In genomic region chr19:27777726-27778125, GRCh38 we compare ENCODE assay signal across 20 cellular contexts.
DNase-seq lines count a peak whose midpoint lies in the region; ATAC-seq, FAIRE-seq and TF ChIP-seq lines count a peak whose summit lies in the region.
"Had no signal": no experiment of that assay in that cellular context is flagged by ENCODE, and none has a peak within 500 bp of the region (broad histone marks: within the 10 kb centered on the region; RNA-seq: fewer than 3 reads in every experiment).

No MANE protein-coding gene starts in this region.

- H3K9me3 Mint-ChIP-seq in osteocyte (ENCODE audit: unreplicated experiment), result peaks cover 53% of the 10 kb centered on the region
- H3K9me3 Mint-ChIP-seq in stimulated activated memory B cell treated with anti-CD40 and anti-IgM and Interleukin-4, amounts not matched to agents 10 μg/mL and 1 μg/mL and 100 μg/mL, for 72 hours, result peaks cover 28% of the 10 kb centered on the region

- H3K27me3 ChIP-seq in HL-60 (ENCODE audit: insufficient read depth, poor library complexity, severe bottlenecking), result no peaks in the 10 kb centered on the region
- H3K27me3 ChIP-seq: body of pancreas, gastrocnemius medialis, pancreas had no signal

- H3K4me3 Mint-ChIP-seq in osteocyte (ENCODE audit: unreplicated experiment), result no peak overlapping the region
- H3K4me3 Mint-ChIP-seq in stimulated activated memory B cell treated with anti-CD40 and anti-IgM and Interleukin-4, amounts not matched to agents 10 μg/mL and 1 μg/mL and 100 μg/mL, for 72 hours, result no peak overlapping the region
- H3K4me3 Mint-ChIP-seq: activated CD8-positive, alpha-beta memory T cell treated with anti-CD3 and anti-CD28 coated beads, Interleukin-2, amount 10 ng/mL, durations not matched to agents 7 days and 5 days; B cell; immature natural killer cell had no signal

- no peak overlapping the region for H3K27ac Mint-ChIP-seq in osteocyte (ENCODE audit: unreplicated experiment)
- H3K27ac Mint-ChIP-seq in stimulated activated memory B cell treated with anti-CD40 and anti-IgM and Interleukin-4, amounts not matched to agents 10 μg/mL and 1 μg/mL and 100 μg/mL, for 72 hours, result no peak overlapping the region
- H3K27ac Mint-ChIP-seq: activated CD8-positive, alpha-beta memory T cell treated with anti-CD3 and anti-CD28 coated beads, Interleukin-2, amount 10 ng/mL, durations not matched to agents 7 days and 5 days; immature natural killer cell had no signal

- no peak overlapping the region for H3K27ac ChIP-seq in HL-60 (replicated peaks)
- H3K27ac ChIP-seq: body of pancreas, gastrocnemius medialis, pancreas had no signal

- H3K27me3 Mint-ChIP-seq in osteocyte (ENCODE audit: unreplicated experiment), result no peaks in the 10 kb centered on the region
- H3K27me3 Mint-ChIP-seq in stimulated activated memory B cell treated with anti-CD40 and anti-IgM and Interleukin-4, amounts not matched to agents 10 μg/mL and 1 μg/mL and 100 μg/mL, for 72 hours, result no peaks in the 10 kb centered on the region
- H3K27me3 Mint-ChIP-seq: activated CD8-positive, alpha-beta memory T cell treated with anti-CD3 and anti-CD28 coated beads, Interleukin-2, amount 10 ng/mL, durations not matched to agents 7 days and 5 days; B cell had no signal

- DNase-seq in cardiac septum (ENCODE audit: low spot score), result peak; percentile 19
- no peak for DNase-seq in Right ventricle myocardium superior
- DNase-seq in HL-60 (ENCODE audit: low read depth in 1 of 2, low spot score in 1 of 2), result no peak
- DNase-seq in choroid plexus epithelial cell (ENCODE audit: low read depth), result peak; percentile 14
- peak; percentile 42 for DNase-seq in osteocyte (ENCODE audit: extremely low spot score, unreplicated experiment)
- DNase-seq in AML-193 (lab: John Stamatoyannopoulos, UW), result no peak
- DNase-seq in GM19239 (ENCODE audit: insufficient read length, low spot score), result no peak
- DNase-seq: activated CD8-positive, alpha-beta memory T cell treated with anti-CD3 and anti-CD28 coated beads, Interleukin-2, amount 10 ng/mL, durations not matched to agents 7 days and 5 days; activated naive CD4-positive, alpha-beta T cell; body of pancreas; effector CD8-positive, alpha-beta T cell; EL; gastrocnemius medialis; immature natural killer cell; MV-4-11; pancreas; PC-3; substantia nigra had no signal

- peaks cover 5% of the 10 kb centered on the region for H3K4me1 Mint-ChIP-seq in osteocyte (ENCODE audit: unreplicated experiment)
- H3K4me1 Mint-ChIP-seq in stimulated activated memory B cell treated with anti-CD40 and anti-IgM and Interleukin-4, amounts not matched to agents 10 μg/mL and 1 μg/mL and 100 μg/mL, for 72 hours, result peaks cover 14% of the 10 kb centered on the region
- H3K4me1 Mint-ChIP-seq: activated CD8-positive, alpha-beta memory T cell treated with anti-CD3 and anti-CD28 coated beads, Interleukin-2, amount 10 ng/mL, durations not matched to agents 7 days and 5 days had no signal

- no peak overlapping the region for H3K4me3 ChIP-seq in HL-60 (replicated peaks; ENCODE audit: insufficient read depth, low read length)
- H3K4me3 ChIP-seq in choroid plexus epithelial cell (ENCODE audit: low read depth, low read length), result no peak overlapping the region
- H3K4me3 ChIP-seq: body of pancreas, gastrocnemius medialis, pancreas had no signal

- TF ChIP-seq CTCF in HL-60 (IDR thresholded peaks at IDR 0.05; ENCODE audit: insufficient read depth, low read length) (peak; percentile 14), choroid plexus epithelial cell (conservative IDR thresholded peaks at IDR 0.05; ENCODE audit: low read depth, low read length) (peak; percentile 48), osteocyte (IDR thresholded peaks at IDR 0.05) (no peak)

- FAIRE-seq in GM19239 (lab: Jason Lieb, UNC), result no peak
- FAIRE-seq: pancreas had no signal

- peaks cover 75% of the 10 kb centered on the region for H3K36me3 Mint-ChIP-seq in osteocyte (ENCODE audit: unreplicated experiment)
- peaks cover 69% of the 10 kb centered on the region for H3K36me3 Mint-ChIP-seq in stimulated activated memory B cell treated with anti-CD40 and anti-IgM and Interleukin-4, amounts not matched to agents 10 μg/mL and 1 μg/mL and 100 μg/mL, for 72 hours

- intact Hi-C loops in cardiac septum (cut with DNase I), result no loop called here
- intact Hi-C loops in Right ventricle myocardium superior (cut with DNase I), result no loop called here

- no peak for ATAC-seq in Right ventricle myocardium superior (ENCODE audit: poor library complexity)
- no peak for ATAC-seq in stimulated activated memory B cell treated with anti-CD40 and anti-IgM and Interleukin-4, amounts not matched to agents 10 μg/mL and 1 μg/mL and 100 μg/mL, for 72 hours
- ATAC-seq: activated CD8-positive, alpha-beta memory T cell treated with anti-CD3 and anti-CD28 coated beads, Interleukin-2, amount 10 ng/mL, durations not matched to agents 7 days and 5 days; body of pancreas; gastrocnemius medialis; pancreas; PC-3 had no signal

Comparison
In these comparisons a context has a peak if more than half of its experiments do, and no peak if none do; other contexts are left out.
1. DNase-seq: peak in cardiac septum (single experiment), choroid plexus epithelial cell (single experiment) and osteocyte (single experiment); none in Right ventricle myocardium superior (single experiment), HL-60 (0 of 2), AML-193 (0 of 2) and GM19239 (single experiment).